Comparison of ENCODE assay signal across 10 cellular contexts in genomic region chr1:246428542-246429308, GRCh38.
A peak's percentile ranks its signal among the peaks of the same experiment; 100 is the strongest.
DNase-seq lines count a peak whose midpoint lies in the region; ATAC-seq and TF ChIP-seq lines count a peak whose summit lies in the region.
"Had no signal": no experiment of that assay in that cellular context is flagged by ENCODE, and none has a peak within 500 bp of the region (broad histone marks: within the 10 kb centered on the region; RNA-seq: fewer than 3 reads in every experiment).

No MANE protein-coding gene starts in this region.

- no peak overlapping the region for H3K4me3 Mint-ChIP-seq in activated CD4-positive, alpha-beta memory T cell treated with anti-CD3 and anti-CD28 coated beads, Interleukin-2, amount 10 ng/mL, durations not matched to agents 7 days and 5 days
- no peak overlapping the region for H3K4me3 Mint-ChIP-seq in glutamatergic neuron (ENCODE audit: unreplicated experiment)

- no peaks in the 10 kb centered on the region for H3K36me3 ChIP-seq in BJ (ENCODE audit: control insufficient read depth, insufficient read depth, low read length)
- no peaks in the 10 kb centered on the region for H3K36me3 ChIP-seq in kidney epithelial cell (ENCODE audit: control insufficient read depth, insufficient read depth, low read length)
- H3K36me3 ChIP-seq in colonic mucosa, result no peaks in the 10 kb centered on the region
- H3K36me3 ChIP-seq: esophagus muscularis mucosa had no signal

- DNase-seq in BJ (ENCODE audit: low read depth) (peak; percentile 81), HK-2 (ENCODE audit: unreplicated experiment) (peak; percentile 98), kidney epithelial cell (ENCODE audit: low read depth) (peak; percentile 74), glutamatergic neuron (no peak), NCI-H1417 (lab: John Stamatoyannopoulos, UW) (no peak), colonic mucosa (no peak)
- peak; percentile 56 for DNase-seq in activated CD4-positive, alpha-beta memory T cell treated with anti-CD3 and anti-CD28 coated beads, Interleukin-2, amount 10 ng/mL, durations not matched to agents 7 days and 5 days

- no peak overlapping the region for H3K9ac ChIP-seq in colonic mucosa (ENCODE audit: low read depth in 2 of 2, low read length in 2 of 2)

- H3K27me3 ChIP-seq in BJ (ENCODE audit: control insufficient read depth, insufficient read depth, low read length) (no peaks in the 10 kb centered on the region), kidney epithelial cell (ENCODE audit: control insufficient read depth, insufficient read depth, low read length) (no peaks in the 10 kb centered on the region), colonic mucosa (no peaks in the 10 kb centered on the region)
- H3K27me3 ChIP-seq: esophagus muscularis mucosa had no signal

- H3K9me3 ChIP-seq in colonic mucosa, result no peaks in the 10 kb centered on the region
- H3K9me3 ChIP-seq: esophagus muscularis mucosa had no signal

- peaks cover 14% of the 10 kb centered on the region for H3K4me1 Mint-ChIP-seq in activated CD4-positive, alpha-beta memory T cell treated with anti-CD3 and anti-CD28 coated beads, Interleukin-2, amount 10 ng/mL, durations not matched to agents 7 days and 5 days
- peaks cover 6% of the 10 kb centered on the region for H3K4me1 Mint-ChIP-seq in glutamatergic neuron (ENCODE audit: low read depth, unreplicated experiment)

- H3K27ac Mint-ChIP-seq in activated CD4-positive, alpha-beta memory T cell treated with anti-CD3 and anti-CD28 coated beads, Interleukin-2, amount 10 ng/mL, durations not matched to agents 7 days and 5 days, result peak overlapping the region; percentile 48
- no peak overlapping the region for H3K27ac Mint-ChIP-seq in glutamatergic neuron (ENCODE audit: unreplicated experiment)

- H3K4me3 ChIP-seq in BJ (ENCODE audit: low read depth, low read length), result no peak overlapping the region
- H3K4me3 ChIP-seq in kidney epithelial cell (ENCODE audit: low read depth, low read length), result no peak overlapping the region
- H3K4me3 ChIP-seq in colonic mucosa, result no peak overlapping the region
- H3K4me3 ChIP-seq: esophagus muscularis mucosa had no signal

- CTCF ChIA-PET in BJ (lab: Yijun Ruan, JAX), result no interaction called here
- CTCF ChIA-PET in activated CD4-positive, alpha-beta memory T cell treated with anti-CD3 and anti-CD28 coated beads, Interleukin-2, amount 10 ng/mL, durations not matched to agents 7 days and 5 days (lab: Charles Lee), result no interaction called here

- H3K4me1 ChIP-seq in colonic mucosa, result no peaks in the 10 kb centered on the region
- H3K4me1 ChIP-seq: esophagus muscularis mucosa had no signal

- peaks cover 2% of the 10 kb centered on the region for H3K27me3 Mint-ChIP-seq in activated CD4-positive, alpha-beta memory T cell treated with anti-CD3 and anti-CD28 coated beads, Interleukin-2, amount 10 ng/mL, durations not matched to agents 7 days and 5 days
- H3K27me3 Mint-ChIP-seq in glutamatergic neuron (ENCODE audit: unreplicated experiment), result peaks cover 2% of the 10 kb centered on the region

- no peak overlapping the region for H3K27ac ChIP-seq in colonic mucosa
- H3K27ac ChIP-seq: esophagus muscularis mucosa, VCaP had no signal

- intact Hi-C loops in colonic mucosa (cut with DNase I), result no loop called here

- peaks cover 10% of the 10 kb centered on the region for H3K36me3 Mint-ChIP-seq in activated CD4-positive, alpha-beta memory T cell treated with anti-CD3 and anti-CD28 coated beads, Interleukin-2, amount 10 ng/mL, durations not matched to agents 7 days and 5 days (ENCODE audit: low read depth)
- peaks cover 4% of the 10 kb centered on the region for H3K36me3 Mint-ChIP-seq in glutamatergic neuron (ENCODE audit: unreplicated experiment)

- TF ChIP-seq CTCF in BJ (IDR thresholded peaks at IDR 0.05; ENCODE audit: insufficient read depth, low read depth, low read length) (no peak), kidney epithelial cell (IDR thresholded peaks at IDR 0.05; ENCODE audit: insufficient read depth, low read length, poor library complexity, severe bottlenecking) (no peak), glutamatergic neuron (IDR thresholded peaks at IDR 0.05; ENCODE audit: partially characterized antibody, unreplicated experiment) (no peak), colonic mucosa (IDR thresholded peaks at IDR 0.05) (no peak)

- POLR2A ChIA-PET in BJ (lab: Charles Lee), result no interaction called here
- POLR2A ChIA-PET in activated CD4-positive, alpha-beta memory T cell treated with anti-CD3 and anti-CD28 coated beads, Interleukin-2, amount 10 ng/mL, durations not matched to agents 7 days and 5 days (lab: Charles Lee), result no interaction called here

- H3K9me3 Mint-ChIP-seq in activated CD4-positive, alpha-beta memory T cell treated with anti-CD3 and anti-CD28 coated beads, Interleukin-2, amount 10 ng/mL, durations not matched to agents 7 days and 5 days, result peaks cover 12% of the 10 kb centered on the region
- no peaks in the 10 kb centered on the region for H3K9me3 Mint-ChIP-seq in glutamatergic neuron (ENCODE audit: unreplicated experiment)

- ATAC-seq in HG02938 (IDR thresholded peaks at IDR 0.05; ENCODE audit: unreplicated experiment), result no peak

Comparison
In these comparisons a context has a peak if more than half of its experiments do, and no peak if none do; other contexts are left out.
1. DNase-seq: peak in BJ (single experiment), HK-2 (single experiment), activated CD4-positive, alpha-beta memory T cell treated with anti-CD3 and anti-CD28 coated beads, Interleukin-2, amount 10 ng/mL, durations not matched to agents 7 days and 5 days (single experiment) and kidney epithelial cell (single experiment); none in glutamatergic neuron (single experiment), NCI-H1417 (0 of 3) and colonic mucosa (single experiment).